In the genomic region with DNA sequence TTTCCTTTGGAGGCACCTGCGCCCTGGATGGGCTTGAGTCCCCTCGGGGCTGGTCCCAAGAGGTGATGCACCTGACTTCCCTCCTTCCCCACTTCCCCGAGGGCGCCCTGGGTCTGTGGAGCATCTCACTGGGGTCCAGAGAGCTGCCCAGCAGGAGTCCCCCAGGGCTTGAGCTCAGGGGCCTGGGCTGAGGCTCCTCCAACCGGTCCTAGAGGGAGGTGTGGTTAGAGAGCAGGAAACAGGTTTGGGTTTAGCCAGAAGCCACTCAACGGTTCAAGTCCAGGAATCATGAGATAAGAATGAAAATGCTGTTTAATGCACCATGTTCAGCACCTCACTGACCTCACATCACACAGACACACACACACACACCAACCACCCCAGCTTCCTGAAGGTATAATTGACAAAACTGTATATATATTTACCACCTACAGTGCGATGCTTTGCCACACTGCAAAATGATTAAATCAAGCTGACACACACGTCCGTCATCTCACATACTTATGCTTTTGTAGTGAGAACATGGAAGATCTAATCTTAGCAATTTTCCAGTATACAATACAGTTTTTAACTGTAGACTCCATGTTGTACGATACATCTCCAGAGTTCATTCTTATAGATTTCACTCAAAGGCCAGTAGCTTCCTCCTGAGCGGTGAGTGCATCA, we compare ENCODE assay signal across 17 cellular contexts. TPM values are rescaled to one million over a fixed set of nuclear protein-coding genes. Genes with fewer than 3 reads are reported as not detected.
DNase-seq lines count a peak whose midpoint lies in the region; ATAC-seq, FAIRE-seq and TF ChIP-seq lines count a peak whose summit lies in the region.
"Had no signal": no experiment of that assay in that cellular context is flagged by ENCODE, and none has a peak within 500 bp of the region (broad histone marks: within the 10 kb centered on the region; RNA-seq: fewer than 3 reads in every experiment).

No MANE protein-coding gene starts in this region.

- H3K79me2 ChIP-seq in DND-41 (ENCODE audit: insufficient read depth, low read length): peaks cover 8% of the 10 kb centered on the region
- no peaks in the 10 kb centered on the region for H3K79me2 ChIP-seq in K562 (ENCODE audit: control insufficient read depth, insufficient read depth, low read length)

- BruUV-seq in K562 (replicated peaks; lab: Mats Ljungman, UMichigan): no TSS peak

- TF ChIP-seq RAD21 in K562 (CRISPR knock-in tag; conservative IDR thresholded peaks at IDR 0.05 in 1 of 2, IDR thresholded peaks at IDR 0.05 in 1 of 2): no peak

- peak overlapping the region; percentile 71 for H3K27ac ChIP-seq in DND-41 (ENCODE audit: low read length)
- H3K27ac ChIP-seq in HL-60 (replicated peaks): peak overlapping the region; percentile 66
- H3K27ac ChIP-seq in K562 (ENCODE audit: extremely low read depth, low read depth, low read length): no peak overlapping the region
- H3K27ac ChIP-seq: Peyer's patch had no signal

- no peaks in the 10 kb centered on the region for H3K36me3 ChIP-seq in DND-41 (ENCODE audit: insufficient read depth, low read length)
- H3K36me3 ChIP-seq in K562 (ENCODE audit: control insufficient read depth, insufficient read depth, low read length): no peaks in the 10 kb centered on the region
- H3K36me3 ChIP-seq: Peyer's patch had no signal

- in situ Hi-C loops in K562 (cut with MboI): loop anchor here (25.0 kb wide), 2 partner anchors 418 to 618 kb away; no protein-coding TSS in a partner anchor

- H3K4me3 ChIP-seq in DND-41 (ENCODE audit: low read depth in 1 of 2, low read length in 2 of 2) (peak overlapping the region in 1 of 2 experiments; percentile 37; a peak in 1 of 4 replicates), HL-60 (replicated peaks; ENCODE audit: insufficient read depth, low read length) (no peak overlapping the region), K562 (no peak overlapping the region)
- H3K4me3 ChIP-seq: Peyer's patch had no signal

- ATAC-seq in DND-41 (ENCODE audit: insufficient read depth, low read depth) (peak; percentile 43), K562 (peak; percentile 35; the same call in 1 of the 3 replicates), HG02759 (IDR thresholded peaks at IDR 0.05; ENCODE audit: unreplicated experiment) (no peak), HG02610 (IDR thresholded peaks at IDR 0.05; ENCODE audit: unreplicated experiment) (no peak)

- H3K27me3 ChIP-seq in DND-41 (ENCODE audit: insufficient read depth, low read length, poor library complexity) (no peaks in the 10 kb centered on the region), HL-60 (ENCODE audit: insufficient read depth, poor library complexity, severe bottlenecking) (no peaks in the 10 kb centered on the region), K562 (ENCODE audit: control insufficient read depth in 2 of 2, insufficient read depth in 2 of 2, low read length in 2 of 2) (peaks cover 0 to 4% of the 10 kb centered on the region in 2 experiments; a peak in 2 of 5 replicates)
- H3K27me3 ChIP-seq: Peyer's patch had no signal

- TF ChIP-seq CTCF in DND-41 (IDR thresholded peaks at IDR 0.05; ENCODE audit: borderline replicate concordance, extremely low read depth, low read length, poor library complexity, severe bottlenecking): no peak
- no peak for TF ChIP-seq CTCF in HL-60 (IDR thresholded peaks at IDR 0.05; ENCODE audit: insufficient read depth, low read length)
- TF ChIP-seq CTCF in K562 (IDR thresholded peaks at IDR 0.05 in 2 of 3, conservative IDR thresholded peaks at IDR 0.05 in 1 of 3; ENCODE audit: insufficient read depth in 2 of 3, low read depth in 1 of 3, low read length in 3 of 3): no peak

- CTCF ChIA-PET in K562 (lab: Yijun Ruan, JAX; ENCODE audit: low intra/inter-chr PET ratio): interaction anchor here (0.6 kb wide), 1 partner anchor 188 kb away, joined by 3 read pairs; no protein-coding TSS in a partner anchor

- H3K9ac ChIP-seq in DND-41 (ENCODE audit: low read depth, low read length): peak overlapping the region; percentile 54
- H3K9ac ChIP-seq in K562 (ENCODE audit: insufficient read depth in 1 of 2, low read depth in 2 of 2, low read length in 2 of 2): peak overlapping the region in 1 of 2 experiments; percentile 35; a peak in 1 of 4 replicates

- H4K20me1 ChIP-seq in DND-41 (ENCODE audit: insufficient read depth, low read length): no peaks in the 10 kb centered on the region
- H4K20me1 ChIP-seq in K562 (replicated peaks; ENCODE audit: control insufficient read depth, insufficient read depth, low read length): no peaks in the 10 kb centered on the region

- no peak for FAIRE-seq in K562 (lab: Jason Lieb, UNC)
- FAIRE-seq: H54 had no signal

- no peak overlapping the region for H2AFZ ChIP-seq in DND-41 (ENCODE audit: low read depth, low read length)
- H2AFZ ChIP-seq in K562 (ENCODE audit: low read depth, low read length): no peak overlapping the region

- peaks cover 92% of the 10 kb centered on the region for H3K4me1 ChIP-seq in DND-41 (ENCODE audit: insufficient read depth, low read length)
- H3K4me1 ChIP-seq in K562 (replicated peaks in 1 of 2; ENCODE audit: control insufficient read depth in 2 of 2, insufficient read depth in 2 of 2, low read length in 2 of 2): peaks cover 0 to 12% of the 10 kb centered on the region in 2 experiments; a peak in 2 of 5 replicates
- H3K4me1 ChIP-seq: Peyer's patch had no signal

- no peaks in the 10 kb centered on the region for H3K9me3 ChIP-seq in DND-41 (ENCODE audit: insufficient read depth, low read length, severe bottlenecking)
- H3K9me3 ChIP-seq in K562 (replicated peaks; ENCODE audit: control insufficient read depth, insufficient read depth, low read depth, low read length): no peaks in the 10 kb centered on the region
- H3K9me3 ChIP-seq: Peyer's patch had no signal

- H3K4me2 ChIP-seq in DND-41 (ENCODE audit: insufficient read depth, low read length) (peak overlapping the region; percentile 39), K562 (ENCODE audit: insufficient read depth, low read length) (no peak overlapping the region)

- DNase-seq in DND-41 (no peak), HL-60 (ENCODE audit: low read depth in 1 of 2, low spot score in 1 of 2) (peak in 1 of 2 experiments; percentile 27), OCI-M1 (lab: John Stamatoyannopoulos, UW) (peak; percentile 51), K562 (ENCODE audit: extremely low read depth in 1 of 4, low spot score in 3 of 4) (peak in 1 of 4 experiments; percentile 16), NCI-H1092 treated with DMSO at 0.1 percent for 48 hours (lab: John Stamatoyannopoulos, UW) (no peak), Ammon's horn (ENCODE audit: low spot score) (no peak)
- DNase-seq: C1 segment of cervical spinal cord, DMS 273 treated with DMSO at 0.1 percent for 48 hours, NCI-H187 treated with DMSO at 0.1 percent for 48 hours, NCI-H510A, NCI-H82, Peyer's patch, Right ventricle myocardium superior had no signal

- 11% methylated on average over 11 of the region's 11 CpGs for WGBS in K562 (ENCODE audit: insufficient coverage, low coverage, missing lambda C conversion rate)

- no peak; the same call in 1 of the 2 replicates for TF ChIP-seq EP300 in K562 (IDR thresholded peaks at IDR 0.05; ENCODE audit: low read length)

- H3K9me1 ChIP-seq in K562 (ENCODE audit: control insufficient read depth, insufficient read depth, low read length): no peaks in the 10 kb centered on the region

- POLR2A ChIA-PET in K562 (lab: Yijun Ruan, JAX): no interaction called here

- no peak for TF ChIP-seq POLR2A in K562 (conservative IDR thresholded peaks at IDR 0.05)

- intact Hi-C loops in K562 (cut with micrococcal nuclease): no loop called here

TF ChIP-seq in K562, 482 proteins besides CTCF, POLR2A, EP300 and RAD21:
- TF ChIP-seq MEIS2 (IDR thresholded peaks at IDR 0.05; ENCODE audit: partially characterized antibody): peak; percentile 13
- no peak for TF ChIP-seq MXI1 (IDR thresholded peaks at IDR 0.05; ENCODE audit: low read depth, low read length)
- no peak for TF ChIP-seq ZNF75A (CRISPR knock-in tag; IDR thresholded peaks at IDR 0.05)
TF ChIP-seq in K562: peak in this region for 1.

RNA-seq across cellular contexts. Expression of a gene that starts 0.6 kb away (rescaled TPM):
- total RNA-seq in K562 (2011; cell fraction: chromatin; rRNA removed; ENCODE audit: low replicate concordance): not detected in 2 replicates
- total RNA-seq in K562 (2011; cell fraction: nucleolus; rRNA removed): not detected in 2 replicates
- total RNA-seq in K562 (2011; cell fraction: nucleoplasm; rRNA removed): not detected in 2 replicates
- total RNA-seq in K562 (2014; rRNA removed): 0.32 TPM in 1 of 2 replicates, not detected in the other
- not detected in 2 replicates for total RNA-seq in K562 (2014; rRNA removed; fragmentation: Illumina TruSeq; extraction: Trizol)
- not detected in 2 replicates for total RNA-seq in K562 (2015; rRNA removed; fragmentation: Illumina TruSeq; extraction: Trizol)
- total RNA-seq in K562 (2021): not detected in 2 replicates
- 0.20 TPM in 1 of 2 replicates, not detected in the other for polyA plus RNA-seq in K562 (2011; rRNA removed)
- 0.66 TPM in 1 of 2 replicates, not detected in the other for polyA plus RNA-seq in K562 (2011; cell fraction: cytosol; rRNA removed)
- polyA plus RNA-seq in K562 (2011; cell fraction: nucleus; rRNA removed): not detected in 2 replicates
- polyA plus RNA-seq in K562 (2012): not detected in 2 replicates
- polyA plus RNA-seq in K562 (2014; fragmentation: Illumina TruSeq; extraction: Trizol): not detected in 2 replicates
- polyA plus RNA-seq in K562 (2014; fragmentation: Nextera tagmentation; extraction: Ambion mirVana): under 1 TPM in 1 of 2 experiments, not detected in 1; 0.10 TPM
- polyA plus RNA-seq in K562 (2014; rRNA removed): 0.23 TPM in 1 of 2 replicates, not detected in the other
- not detected in 2 replicates for polyA minus RNA-seq in K562 (2011; rRNA and poly(A)+ RNA removed)
- not detected in 2 replicates for polyA minus RNA-seq in K562 (2011; cell fraction: cytosol; rRNA and poly(A)+ RNA removed)
- not detected in 2 replicates for polyA minus RNA-seq in K562 (2011; cell fraction: nucleus; rRNA and poly(A)+ RNA removed)
- total RNA-seq: Peyer's patch, Right ventricle myocardium superior had no signal
- polyA plus RNA-seq: AG04450 had no signal

RNA-seq across cellular contexts. Expression of a gene that starts 51.4 kb away (rescaled TPM):
- 0.86 and 0.99 TPM in 2 replicates for total RNA-seq in K562 (2011; cell fraction: chromatin; rRNA removed; ENCODE audit: low replicate concordance)
- total RNA-seq in K562 (2011; cell fraction: nucleolus; rRNA removed): 0.39 and 0.50 TPM in 2 replicates
- 0.37 and 0.76 TPM in 2 replicates for total RNA-seq in K562 (2011; cell fraction: nucleoplasm; rRNA removed)
- total RNA-seq in K562 (2014; rRNA removed) (0.14 and 0.49 TPM in 2 replicates), K562 (2014; rRNA removed; fragmentation: Illumina TruSeq; extraction: Trizol) (0.36 TPM in 1 of 2 replicates, not detected in the other), K562 (2015; rRNA removed; fragmentation: Illumina TruSeq; extraction: Trizol) (0.41 TPM in 1 of 2 replicates, not detected in the other), K562 (2021) (0.29 TPM in 1 of 2 replicates, not detected in the other)
- polyA plus RNA-seq in K562 (2011; rRNA removed) (0.10 and 0.39 TPM in 2 replicates), K562 (2014; fragmentation: Illumina TruSeq; extraction: Trizol) (not detected in 2 replicates), K562 (2014; fragmentation: Nextera tagmentation; extraction: Ambion mirVana) (under 1 TPM; 0.07 to 0.08 TPM), K562 (2014; rRNA removed) (0.17 TPM in 1 of 2 replicates, not detected in the other)
- polyA plus RNA-seq in K562 (2011; cell fraction: cytosol; rRNA removed): 0.09 TPM in 1 of 2 replicates, not detected in the other
- polyA plus RNA-seq in K562 (2011; cell fraction: nucleus; rRNA removed): 0.80 and 1.2 TPM in 2 replicates
- polyA plus RNA-seq in K562 (2012): 0.30 and 0.36 TPM in 2 replicates
- polyA minus RNA-seq in K562 (2011; rRNA and poly(A)+ RNA removed): 0.33 and 1.4 TPM in 2 replicates
- not detected in 2 replicates for polyA minus RNA-seq in K562 (2011; cell fraction: cytosol; rRNA and poly(A)+ RNA removed)
- polyA minus RNA-seq in K562 (2011; cell fraction: nucleus; rRNA and poly(A)+ RNA removed): 0.33 TPM in 1 of 2 replicates, not detected in the other

Comparison
In these comparisons a context has a peak if more than half of its experiments do, and no peak if none do; other contexts are left out.
1. ATAC-seq: peak in DND-41 (single experiment) and K562 (single experiment); none in HG02759 (single experiment) and HG02610 (single experiment).